17 cellular contexts compared by ENCODE assay signal in the genomic region with DNA sequence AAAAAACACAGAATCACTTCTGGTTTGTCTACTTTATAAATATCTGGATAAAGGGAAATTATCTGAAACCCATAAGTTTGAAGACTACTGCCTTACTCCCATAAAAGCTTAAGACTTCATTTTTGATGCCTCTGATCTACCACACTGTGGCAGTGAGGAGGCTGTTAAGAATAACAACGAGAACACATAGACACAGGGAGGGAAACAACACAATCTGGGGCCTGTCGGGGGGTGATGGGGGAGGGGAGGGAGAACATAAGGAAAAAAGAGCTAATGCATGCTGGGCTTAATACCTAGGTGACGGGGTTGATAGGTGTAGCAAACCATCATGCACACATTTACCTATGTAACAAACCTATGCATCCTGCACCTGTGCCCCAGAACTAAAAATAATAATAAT.
DNase-seq lines count a peak whose midpoint lies in the region; ATAC-seq, FAIRE-seq and TF ChIP-seq lines count a peak whose summit lies in the region.
"Had no signal": no experiment of that assay in that cellular context is flagged by ENCODE, and none has a peak within 500 bp of the region (broad histone marks: within the 10 kb centered on the region; RNA-seq: fewer than 3 reads in every experiment).

No MANE protein-coding gene starts in this region.

- TF ChIP-seq EP300 in H1 (IDR thresholded peaks at IDR 0.05; ENCODE audit: borderline replicate concordance in 1 of 2, low read depth in 2 of 2, low read length in 2 of 2) = no peak

- no peak overlapping the region for H3T11ph ChIP-seq in H9 (ENCODE audit: low read length)

- CTCF ChIA-PET in H1 (lab: Charles Lee; ENCODE audit: partially characterized antibody) = interaction anchor here (0.8 to 1.5 kb wide), 7 partner anchors 9 to 432 kb away, joined by 3 to 5 read pairs (median 3); no protein-coding TSS in a partner anchor

- H3K56ac ChIP-seq in H9 (ENCODE audit: insufficient read length, low read depth, low read length) = no peak overlapping the region
- no peak overlapping the region for H3K56ac ChIP-seq in H1 (replicated peaks; ENCODE audit: insufficient read length, low read depth, low read length)
- no peak overlapping the region for H3K56ac ChIP-seq in mesendoderm (ENCODE audit: low read length)

- no peak overlapping the region for H3K23ac ChIP-seq in H9 (ENCODE audit: insufficient read length, low read depth, low read length)
- no peak overlapping the region for H3K23ac ChIP-seq in H1 (ENCODE audit: insufficient read length)
- H3K23ac ChIP-seq in mesendoderm (ENCODE audit: low read length) = no peak overlapping the region

- 0 out of 7 replicates have a peak, but pooled peaks cover 0 to 2% (median 0%) of the 10 kb centered on the region in 3 experiments for H3K36me3 Mint-ChIP-seq in H9 (ENCODE audit: insufficient read depth in 1 of 3, low read depth in 3 of 3)
- H3K36me3 Mint-ChIP-seq: CD4-positive, alpha-beta memory T cell had no signal

- H2AFZ ChIP-seq in H9 (ENCODE audit: low read length) (no peak overlapping the region), H1 (ENCODE audit: low read length) (no peak overlapping the region)

- H4K91ac ChIP-seq in H9 (ENCODE audit: insufficient read length, low read depth, low read length) (no peak overlapping the region), H1 (replicated peaks; ENCODE audit: insufficient read length, low read length) (no peak overlapping the region)

- no peak overlapping the region for H2BK20ac ChIP-seq in H9 (ENCODE audit: low read depth, low read length, poor library complexity, severe bottlenecking)
- no peak overlapping the region for H2BK20ac ChIP-seq in H1 (ENCODE audit: low read length)

- intact Hi-C loops in esophagus squamous epithelium (cut with DNase I) = no loop called here

- H3K27ac Mint-ChIP-seq in H9 = no peak overlapping the region
- H3K27ac Mint-ChIP-seq: CD4-positive, alpha-beta memory T cell had no signal

- no peaks in the 10 kb centered on the region for H3K27me3 Mint-ChIP-seq in H9 (ENCODE audit: low read depth)
- H3K27me3 Mint-ChIP-seq: CD4-positive, alpha-beta memory T cell had no signal

- H4K5ac ChIP-seq in H9 (ENCODE audit: insufficient read length, low read depth, low read length) (no peak overlapping the region), H1 (ENCODE audit: insufficient read length, low read depth, low read length) (no peak overlapping the region), mesendoderm (ENCODE audit: low read length) (no peak overlapping the region)

- TF ChIP-seq CTCF in H9 (conservative IDR thresholded peaks at IDR 0.05) (peak; percentile 23; the same call in 2 of the 3 replicates), H1 (IDR thresholded peaks at IDR 0.05; ENCODE audit: control extremely low read depth in 1 of 3, insufficient read depth in 1 of 3, low read depth in 1 of 3, low read length in 3 of 3) (no peak), esophagus squamous epithelium (IDR thresholded peaks at IDR 0.05) (no peak)

- H3K14ac ChIP-seq in H9 (ENCODE audit: insufficient read depth, low read length) (no peak overlapping the region), H1 (ENCODE audit: insufficient read length) (no peak overlapping the region)

- H2BK12ac ChIP-seq in H9 (ENCODE audit: insufficient read length, low read depth, low read length) = no peak overlapping the region
- no peak overlapping the region for H2BK12ac ChIP-seq in H1 (ENCODE audit: low read depth, low read length)

- no peak overlapping the region for H2BK15ac ChIP-seq in H9 (ENCODE audit: low read depth, low read length)
- H2BK15ac ChIP-seq in H1 (ENCODE audit: low read length) = no peak overlapping the region
- no peak overlapping the region for H2BK15ac ChIP-seq in mesendoderm (replicated peaks; ENCODE audit: low read depth)

- no peak for ATAC-seq in GM21717 (IDR thresholded peaks at IDR 0.05; ENCODE audit: unreplicated experiment)
- ATAC-seq: A549 had no signal

- H3K4me2 ChIP-seq in H9 (ENCODE audit: insufficient read depth, insufficient read length, low read length) (no peak overlapping the region), H1 (ENCODE audit: insufficient read depth in 1 of 2, low read depth in 2 of 2, low read length in 2 of 2) (no peak overlapping the region), mesendoderm (ENCODE audit: low read length) (no peak overlapping the region)
- H3K4me2 ChIP-seq: A549 had no signal

- H3K4me1 ChIP-seq in H9 (ENCODE audit: insufficient read depth, low read length) = no peaks in the 10 kb centered on the region; the same call in 1 of the 2 replicates
- peaks cover 0 to 4% (median under 1%) of the 10 kb centered on the region in 4 experiments; a peak in 1 of 7 replicates for H3K4me1 ChIP-seq in H1 (replicated peaks in 1 of 4; ENCODE audit: control insufficient read depth in 3 of 4, insufficient read depth in 4 of 4, low read length in 3 of 4)
- H3K4me1 ChIP-seq in mesendoderm (ENCODE audit: control insufficient read depth, low read depth, low read length) = no peaks in the 10 kb centered on the region
- H3K4me1 ChIP-seq in esophagus squamous epithelium = no peaks in the 10 kb centered on the region
- H3K4me1 ChIP-seq: A549 had no signal

- H4K8ac ChIP-seq in H9 (replicated peaks; ENCODE audit: insufficient read length, low read depth, low read length) = no peak overlapping the region
- H4K8ac ChIP-seq in H1 (ENCODE audit: extremely low read depth, insufficient read depth, low read length) = no peak overlapping the region
- H4K8ac ChIP-seq in mesendoderm (ENCODE audit: low read depth, low read length) = no peak overlapping the region

- H3K9me3 ChIP-seq in H9 (ENCODE audit: control insufficient read depth, low read depth, low read length) (no peaks in the 10 kb centered on the region), H1 (ENCODE audit: insufficient read depth in 2 of 2, low read depth in 1 of 2, low read length in 1 of 2) (no peaks in the 10 kb centered on the region), esophagus squamous epithelium (no peaks in the 10 kb centered on the region)
- H3K9me3 ChIP-seq: A549, BE2C had no signal

- POLR2A ChIA-PET in H1 (lab: Charles Lee; ENCODE audit: partially characterized antibody) = no interaction called here

- H2BK120ac ChIP-seq in H9 (ENCODE audit: low read depth, low read length, poor library complexity, severe bottlenecking) = no peak overlapping the region
- no peak overlapping the region for H2BK120ac ChIP-seq in H1 (replicated peaks; ENCODE audit: low read depth, low read length)
- no peak overlapping the region for H2BK120ac ChIP-seq in mesendoderm (ENCODE audit: low read depth, low read length)

- H3K79me2 ChIP-seq in H9 (ENCODE audit: insufficient read depth, low read length) (no peaks in the 10 kb centered on the region), H1 (ENCODE audit: control insufficient read depth in 1 of 2, insufficient read depth in 2 of 2, low read length in 2 of 2) (no peaks in the 10 kb centered on the region), mesendoderm (ENCODE audit: control insufficient read depth, insufficient read depth, low read length) (no peaks in the 10 kb centered on the region)

- H3K18ac ChIP-seq in H9 (ENCODE audit: insufficient read length, low read depth, low read length) (no peak overlapping the region), H1 (ENCODE audit: extremely low read depth, low read length) (no peak overlapping the region), mesendoderm (ENCODE audit: low read length) (no peak overlapping the region)

- H2AK5ac ChIP-seq in H9 (ENCODE audit: insufficient read length, low read length) (no peak overlapping the region), H1 (ENCODE audit: low read depth, low read length) (no peak overlapping the region), mesendoderm (ENCODE audit: low read length) (no peak overlapping the region)

- TF ChIP-seq RAD21 in H1 (IDR thresholded peaks at IDR 0.05 in 1 of 2, conservative IDR thresholded peaks at IDR 0.05 in 1 of 2; ENCODE audit: low read depth in 2 of 2, low read length in 2 of 2) = peak; percentile 26 to 36; a peak in 3 of 4 replicates

- H4K20me1 ChIP-seq in H9 (ENCODE audit: control insufficient read depth, insufficient read depth, insufficient read length) = no peaks in the 10 kb centered on the region
- no peaks in the 10 kb centered on the region for H4K20me1 ChIP-seq in H1 (replicated peaks in 1 of 2; ENCODE audit: control insufficient read depth in 1 of 2, insufficient read depth in 2 of 2, low read length in 2 of 2)

- H3K23me2 ChIP-seq in H9 (ENCODE audit: insufficient read length, low read depth, low read length, poor library complexity, severe bottlenecking) = no peaks in the 10 kb centered on the region
- no peaks in the 10 kb centered on the region for H3K23me2 ChIP-seq in H1 (ENCODE audit: low read depth, low read length)

- H3K36me3 ChIP-seq in H1 (ENCODE audit: control insufficient read depth in 2 of 4, insufficient read depth in 4 of 4, low read length in 3 of 4) (no peaks in the 10 kb centered on the region), mesendoderm (ENCODE audit: control insufficient read depth, insufficient read depth, low read length) (no peaks in the 10 kb centered on the region), esophagus squamous epithelium (no peaks in the 10 kb centered on the region)
- H3K36me3 ChIP-seq: BE2C had no signal

- H3K27me3 ChIP-seq in H9 (ENCODE audit: insufficient read depth, low read length) = no peaks in the 10 kb centered on the region
- H3K27me3 ChIP-seq in H1 (replicated peaks in 1 of 4; ENCODE audit: control insufficient read depth in 3 of 4, extremely low read depth in 1 of 4, insufficient read depth in 3 of 4, low read length in 3 of 4) = no peaks in the 10 kb centered on the region
- H3K27me3 ChIP-seq in mesendoderm (ENCODE audit: insufficient read depth, low read length, poor library complexity) = no peaks in the 10 kb centered on the region
- H3K27me3 ChIP-seq in esophagus squamous epithelium = no peaks in the 10 kb centered on the region
- H3K27me3 ChIP-seq: BE2C had no signal

- H3K4me3 Mint-ChIP-seq in H9 = no peak overlapping the region
- H3K4me3 Mint-ChIP-seq: CD4-positive, alpha-beta memory T cell had no signal

- no peak for DNase-seq in H9
- DNase-seq in M059J (ENCODE audit: low read depth) = peak; percentile 0
- DNase-seq in H1 (ENCODE audit: low read depth in 1 of 2, low spot score in 2 of 2) = no peak
- DNase-seq in mesendoderm = peak; percentile 26
- DNase-seq in COLO829 (ENCODE audit: low spot score) = no peak
- no peak for DNase-seq in esophagus squamous epithelium (lab: John Stamatoyannopoulos, UW)
- DNase-seq: BE2C; CD4-positive, alpha-beta memory T cell; COR-L47; DND-41; GDM1; IMR-90 had no signal

- H3K27ac ChIP-seq in H9 (ENCODE audit: insufficient read length, low read depth, low read length) (no peak overlapping the region), H1 (ENCODE audit: low read depth, low read length) (no peak overlapping the region), mesendoderm (ENCODE audit: low read depth, low read length) (no peak overlapping the region), esophagus squamous epithelium (no peak overlapping the region)
- H3K27ac ChIP-seq: A549, C4-2B had no signal

- WGBS in H9 (ENCODE audit: extremely low coverage, insufficient read length, low lambda C conversion rate) = no CpG with 5 or more reads among the region's 3 CpGs
- WGBS in H1 (ENCODE audit: extremely low coverage in 1 of 2, insufficient coverage in 1 of 2, insufficient read length in 1 of 2, insufficient replicate concordance in 2 of 2, low coverage in 1 of 2, low lambda C conversion rate in 2 of 2, missing lambda C conversion rate in 1 of 2), 2 experiments = 85% methylated on average over 2 of the region's 3 CpGs; no CpG with 5 or more reads in 1 of the 2 experiments
- no CpG with 5 or more reads among the region's 3 CpGs for whole genome bisulfite sequencing in mesendoderm (ENCODE audit: extremely low coverage, insufficient coverage, low lambda C conversion rate)
- whole genome bisulfite sequencing in esophagus squamous epithelium, 2 donors = 55 to 56% methylated on average over 3 of the region's 3 CpGs

- H3K4me1 Mint-ChIP-seq in H9 = peaks cover 11 to 15% of the 10 kb centered on the region in 2 experiments
- H3K4me1 Mint-ChIP-seq: CD4-positive, alpha-beta memory T cell had no signal

- FAIRE-seq in H1 (lab: Jason Lieb, UNC) = no peak
- FAIRE-seq: A549, GM12892, H54 had no signal

- TF ChIP-seq POLR2A in H1 (IDR thresholded peaks at IDR 0.05; ENCODE audit: control extremely low read depth in 1 of 2, low read depth in 2 of 2, low read length in 2 of 2) (no peak), esophagus squamous epithelium (IDR thresholded peaks at IDR 0.05) (no peak)

- no peak overlapping the region for H3K4ac ChIP-seq in H9 (ENCODE audit: low read depth, low read length)
- H3K4ac ChIP-seq in H1 (replicated peaks; ENCODE audit: insufficient read length, low read depth, low read length) = no peak overlapping the region
- H3K4ac ChIP-seq in mesendoderm (ENCODE audit: low read depth, low read length) = no peak overlapping the region

- peaks cover 1 to 2% of the 10 kb centered on the region in 2 experiments; a peak in 1 of 5 replicates for H3K9me3 Mint-ChIP-seq in H9

- H3K9ac ChIP-seq in H9 (ENCODE audit: extremely low read depth, insufficient read length, low read length) (no peak overlapping the region), H1 (replicated peaks in 1 of 4; ENCODE audit: extremely low read depth in 1 of 4, low read depth in 3 of 4, low read length in 3 of 4) (no peak overlapping the region), mesendoderm (ENCODE audit: low read length) (no peak overlapping the region)

- H3K4me3 ChIP-seq in H1 (ENCODE audit: extremely low read depth in 1 of 4, insufficient read depth in 2 of 4, low read depth in 3 of 4, low read length in 4 of 4) (no peak overlapping the region), mesendoderm (ENCODE audit: low read length) (no peak overlapping the region), esophagus squamous epithelium (no peak overlapping the region)
- H3K4me3 ChIP-seq: A549 had no signal

- no peaks in the 10 kb centered on the region for H3K79me1 ChIP-seq in H9 (ENCODE audit: insufficient read depth, low read depth, low read length, poor library complexity, severe bottlenecking)
- no peaks in the 10 kb centered on the region for H3K79me1 ChIP-seq in H1 (ENCODE audit: low read depth, low read length)
- H3K79me1 ChIP-seq in mesendoderm (ENCODE audit: low read length) = no peaks in the 10 kb centered on the region

- H2BK5ac ChIP-seq in H9 (ENCODE audit: insufficient read length, low read length) (no peak overlapping the region), H1 (ENCODE audit: low read depth, low read length) (no peak overlapping the region), mesendoderm (ENCODE audit: low read length) (no peak overlapping the region)

Comparison
In these comparisons a context has a peak if more than half of its experiments do, and no peak if none do; other contexts are left out.
1. DNase-seq: peak in M059J (single experiment) and mesendoderm (single experiment); none in H9 (single experiment), H1 (0 of 2), COLO829 (single experiment) and esophagus squamous epithelium (single experiment).